ENCODE assay signal across 19 cellular contexts in the genomic region with DNA sequence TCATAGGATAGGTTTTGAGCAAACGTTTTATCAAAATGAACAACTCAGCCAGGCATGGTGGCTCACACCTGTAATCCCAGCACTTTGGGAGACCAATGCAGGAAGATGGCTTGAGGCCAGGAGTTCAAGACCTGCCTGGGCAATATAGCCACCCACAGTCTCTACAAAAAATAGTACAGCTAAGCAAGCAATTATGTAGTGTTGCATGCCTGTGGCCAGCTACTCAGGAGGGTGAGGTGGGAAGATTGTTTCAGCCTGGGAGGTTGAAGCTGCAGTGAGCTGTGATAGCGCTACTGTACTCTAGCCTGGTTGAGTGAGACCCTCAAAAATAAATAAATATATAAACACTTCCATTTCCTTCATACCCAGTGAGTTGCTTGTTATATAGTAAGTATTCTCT.
DNase-seq lines count a peak whose midpoint lies in the region; TF ChIP-seq lines count a peak whose summit lies in the region.
"Had no signal": no experiment of that assay in that cellular context is flagged by ENCODE, and none has a peak within 500 bp of the region (broad histone marks: within the 10 kb centered on the region; RNA-seq: fewer than 3 reads in every experiment).

No MANE protein-coding gene starts in this region.

- H3K4me3 ChIP-seq in mammary epithelial cell (replicated peaks in 1 of 3; ENCODE audit: insufficient read depth in 1 of 3, low read depth in 2 of 3, low read length in 3 of 3) (no peak overlapping the region), astrocyte of the spinal cord (ENCODE audit: low read depth, low read length) (no peak overlapping the region)
- no peak overlapping the region for H3K4me3 ChIP-seq in CD4-positive, alpha-beta memory T cell (ENCODE audit: low read length in 2 of 2)
- H3K4me3 ChIP-seq: GM12878 had no signal

- no peaks in the 10 kb centered on the region for H3K4me1 ChIP-seq in mammary epithelial cell (ENCODE audit: insufficient read depth, low read length)
- no peaks in the 10 kb centered on the region for H3K4me1 ChIP-seq in CD4-positive, alpha-beta memory T cell (ENCODE audit: insufficient read depth, low read length)
- H3K4me1 ChIP-seq: BE2C had no signal

- no peaks in the 10 kb centered on the region for H3K79me2 ChIP-seq in mammary epithelial cell (ENCODE audit: insufficient read depth, low read length)

- no peaks in the 10 kb centered on the region for H3K4me1 Mint-ChIP-seq in MCF 10A (ENCODE audit: insufficient read depth, unreplicated experiment)
- H3K4me1 Mint-ChIP-seq in CD4-positive, alpha-beta memory T cell: no peaks in the 10 kb centered on the region

- no peak overlapping the region for H3K9ac ChIP-seq in mammary epithelial cell (ENCODE audit: insufficient read depth, low read length)

- CTCF ChIA-PET in mammary epithelial cell (lab: Charles Lee; ENCODE audit: low non-redundant PET): no interaction called here
- CTCF ChIA-PET in MCF 10A (lab: Yijun Ruan, JAX): interaction anchor here (1.0 kb wide), 1 partner anchor 612 kb away, joined by 3 read pairs; no protein-coding TSS in a partner anchor
- CTCF ChIA-PET in CD4-positive, alpha-beta memory T cell (lab: Charles Lee; ENCODE audit: partially characterized antibody): interaction anchor here (0.7 kb wide), 1 partner anchor 874 kb away, joined by 4 read pairs; no protein-coding TSS in a partner anchor

- no peaks in the 10 kb centered on the region for H3K27me3 ChIP-seq in mammary epithelial cell (ENCODE audit: insufficient read depth, low read length)
- no peaks in the 10 kb centered on the region for H3K27me3 ChIP-seq in CD4-positive, alpha-beta memory T cell (ENCODE audit: insufficient read depth, low read length)

- no peaks in the 10 kb centered on the region for H3K27me3 Mint-ChIP-seq in MCF 10A (ENCODE audit: insufficient read depth, unreplicated experiment)
- peaks cover 6 to 8% of the 10 kb centered on the region in 2 donors for H3K27me3 Mint-ChIP-seq in CD4-positive, alpha-beta memory T cell

- peaks cover 7% of the 10 kb centered on the region for H3K9me3 Mint-ChIP-seq in MCF 10A (ENCODE audit: unreplicated experiment)
- H3K9me3 Mint-ChIP-seq in CD4-positive, alpha-beta memory T cell: peaks cover 0 to 3% (median 0%) of the 10 kb centered on the region in 8 donors
- H3K9me3 Mint-ChIP-seq: CD8-positive, alpha-beta T cell had no signal

- H3K36me3 ChIP-seq in mammary epithelial cell (ENCODE audit: insufficient read depth, low read length): no peaks in the 10 kb centered on the region
- H3K36me3 ChIP-seq in CD4-positive, alpha-beta memory T cell (ENCODE audit: insufficient read depth, low read length): no peaks in the 10 kb centered on the region
- H3K36me3 ChIP-seq: BE2C had no signal

- H3K36me3 Mint-ChIP-seq in MCF 10A (ENCODE audit: insufficient read depth, unreplicated experiment): no peaks in the 10 kb centered on the region
- no peaks in the 10 kb centered on the region for H3K36me3 Mint-ChIP-seq in CD4-positive, alpha-beta memory T cell
- H3K36me3 Mint-ChIP-seq: CD8-positive, alpha-beta T cell had no signal

- intact Hi-C loops in mammary epithelial cell (cut with micrococcal nuclease) (no loop called here), MCF 10A (cut with micrococcal nuclease) (no loop called here)
- intact Hi-C loops in CD4-positive, alpha-beta memory T cell (cut with micrococcal nuclease): no loop called here

- no peak for TF ChIP-seq CTCF in mammary epithelial cell (conservative IDR thresholded peaks at IDR 0.05 in 1 of 2, IDR thresholded peaks at IDR 0.05 in 1 of 2; ENCODE audit: extremely low read depth in 1 of 2, insufficient read depth in 1 of 2, low read depth in 1 of 2, low read length in 2 of 2)
- no peak for TF ChIP-seq CTCF in MCF 10A (IDR thresholded peaks at IDR 0.05; ENCODE audit: unreplicated experiment)
- no peak for TF ChIP-seq CTCF in astrocyte of the spinal cord (IDR thresholded peaks at IDR 0.05; ENCODE audit: low read depth, low read length)

- in situ Hi-C loops in mammary epithelial cell (cut with MboI; ENCODE audit: low sequenced_read_pairs in 2 of 2) (loop anchor here in 1 of 2 donors (25.0 kb wide), 1 partner anchor 864 kb away; no protein-coding TSS in a partner anchor), astrocyte of the spinal cord (cut with HindIII; ENCODE audit: low sequenced_read_pairs) (no loop called here)

- BruUV-seq in mammary epithelial cell (replicated peaks; lab: Mats Ljungman, UMichigan) (no TSS peak), MCF 10A (replicated peaks; lab: Mats Ljungman, UMichigan) (no TSS peak)

- H3K9me3 ChIP-seq in mammary epithelial cell (replicated peaks; ENCODE audit: insufficient read depth, low read length): peaks cover 4% of the 10 kb centered on the region
- no peaks in the 10 kb centered on the region for H3K9me3 ChIP-seq in CD4-positive, alpha-beta memory T cell (ENCODE audit: control insufficient read depth in 1 of 2, low read length in 2 of 2)
- H3K9me3 ChIP-seq: BE2C had no signal

- dilution Hi-C loops in mammary epithelial cell (cut with HindIII; ENCODE audit: low sequenced_read_pairs): no loop called here

- POLR2A ChIA-PET in MCF 10A (lab: Yijun Ruan, JAX): no interaction called here
- POLR2A ChIA-PET in CD4-positive, alpha-beta memory T cell (lab: Charles Lee; ENCODE audit: partially characterized antibody): no interaction called here

- no peak overlapping the region for H3K4me3 Mint-ChIP-seq in MCF 10A (ENCODE audit: unreplicated experiment)
- no peak overlapping the region for H3K4me3 Mint-ChIP-seq in CD4-positive, alpha-beta memory T cell
- H3K4me3 Mint-ChIP-seq: CD8-positive, alpha-beta T cell had no signal

- H2AFZ ChIP-seq in mammary epithelial cell (ENCODE audit: low read depth, low read length): no peak overlapping the region

- peak; percentile 24 for DNase-seq in mammary epithelial cell
- no peak for DNase-seq in MCF 10A (ENCODE audit: unreplicated experiment)
- DNase-seq in astrocyte of the spinal cord (ENCODE audit: low read depth, low spot score): peak; percentile 58
- peak; percentile 47 for DNase-seq in kidney tubule cell (ENCODE audit: low spot score)
- DNase-seq in effector CD8-positive, alpha-beta T cell (lab: John Stamatoyannopoulos, UW): no peak
- DNase-seq in CD4-positive, alpha-beta memory T cell: no peak
- no peak for DNase-seq in hepatic stellate cell (ENCODE audit: low spot score)
- DNase-seq in NCI-H1436 treated with DMSO at 0.1 percent for 48 hours (lab: John Stamatoyannopoulos, UW): no peak
- DNase-seq: BE2C; CD8-positive, alpha-beta T cell; GDM1; GOT3; KG1; NCI-H1092; NCI-H1694 treated with DMSO at 0.1 percent for 48 hours; NCI-H526 treated with DMSO at 0.1 percent for 48 hours; SHP77 treated with DMSO at 0.1 percent for 48 hours had no signal

- no peak overlapping the region for H3K27ac ChIP-seq in mammary epithelial cell (ENCODE audit: insufficient read depth, low read depth, low read length)
- no peak overlapping the region for H3K27ac ChIP-seq in CD4-positive, alpha-beta memory T cell (ENCODE audit: low read depth, low read length)
- H3K27ac ChIP-seq: 22Rv1 had no signal

- no peak overlapping the region for H3K4me2 ChIP-seq in mammary epithelial cell (ENCODE audit: insufficient read depth, low read depth, low read length)

- WGBS in mammary epithelial cell (ENCODE audit: low coverage, missing lambda C conversion rate): 44% methylated on average over 2 of the region's 2 CpGs

- H4K20me1 ChIP-seq in mammary epithelial cell (ENCODE audit: insufficient read depth, low read length): no peaks in the 10 kb centered on the region

- no peak overlapping the region for H3K27ac Mint-ChIP-seq in MCF 10A (ENCODE audit: low read depth, unreplicated experiment)
- no peak overlapping the region for H3K27ac Mint-ChIP-seq in CD4-positive, alpha-beta memory T cell
- H3K27ac Mint-ChIP-seq: CD8-positive, alpha-beta T cell had no signal

Comparison
In these comparisons a context has a peak if more than half of its experiments do, and no peak if none do; other contexts are left out.
1. DNase-seq: peak in mammary epithelial cell (single experiment), astrocyte of the spinal cord (single experiment) and kidney tubule cell (single experiment); none in MCF 10A (single experiment), effector CD8-positive, alpha-beta T cell (single experiment), CD4-positive, alpha-beta memory T cell (0 of 5), hepatic stellate cell (single experiment) and NCI-H1436 treated with DMSO at 0.1 percent for 48 hours (single experiment).